ENCODE assay signal across 9 cellular contexts in the genomic region with DNA sequence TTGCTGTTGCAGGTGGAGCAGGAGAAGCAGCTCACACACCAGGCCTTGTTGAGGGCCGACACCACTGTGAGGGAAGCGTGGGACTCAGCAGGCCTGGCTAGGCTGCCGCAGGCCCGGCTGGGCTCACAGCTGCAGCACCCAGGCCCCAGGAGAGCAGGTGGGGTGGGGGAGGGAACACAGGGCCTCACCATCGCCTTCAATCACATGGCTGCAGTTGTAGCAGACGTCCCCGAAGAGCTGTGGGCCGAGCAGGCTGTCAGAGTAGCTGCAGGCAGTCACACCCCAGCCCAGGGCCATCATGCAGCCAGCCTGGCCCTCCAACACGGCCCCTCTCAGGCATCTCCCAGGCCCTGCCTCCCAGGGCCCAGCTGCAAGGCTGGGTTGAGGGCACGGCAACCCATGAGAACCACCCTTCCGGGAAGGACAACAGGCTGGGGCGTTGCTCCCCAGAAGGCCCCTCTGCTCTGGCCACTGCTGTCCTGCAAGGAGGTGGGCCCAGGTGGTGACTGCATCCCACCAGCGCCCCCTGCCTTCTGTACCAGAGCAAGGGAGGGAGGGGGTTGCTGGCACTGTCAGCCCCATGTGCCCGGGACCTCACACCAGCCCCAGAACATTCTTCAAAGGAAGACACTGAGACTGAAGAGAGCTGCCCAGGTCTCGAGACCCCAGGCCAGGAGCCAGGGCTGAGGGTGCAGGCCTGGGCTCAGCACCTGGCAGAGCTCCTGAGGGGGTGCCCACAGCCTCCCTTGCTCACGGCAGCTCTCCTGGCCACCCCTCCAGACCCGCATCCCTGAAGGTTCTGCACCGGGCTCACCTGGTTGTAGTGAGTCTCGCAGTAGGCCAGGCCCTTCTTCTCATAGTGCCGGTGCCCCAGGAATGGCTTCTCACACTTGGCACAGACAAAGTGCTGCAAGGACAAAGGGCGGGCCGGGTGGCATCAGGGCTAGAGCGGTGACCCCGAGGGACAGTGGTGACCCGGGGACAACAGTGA. TPM values are rescaled to one million over a fixed set of nuclear protein-coding genes. Genes with fewer than 3 reads are reported as not detected.
DNase-seq lines count a peak whose midpoint lies in the region; ATAC-seq lines count a peak whose summit lies in the region.
"Had no signal": no experiment of that assay in that cellular context is flagged by ENCODE, and none has a peak within 500 bp of the region (broad histone marks: within the 10 kb centered on the region; RNA-seq: fewer than 3 reads in every experiment).

No MANE protein-coding gene starts in this region.

- peak overlapping the region; percentile 75 for H3K4me3 Mint-ChIP-seq in activated naive CD4-positive, alpha-beta T cell treated with anti-CD3 and anti-CD28 coated beads, Interleukin-2, amount 10 ng/mL, durations not matched to agents 7 days and 5 days

- peak overlapping the region; percentile 86 for H3K27ac Mint-ChIP-seq in activated naive CD4-positive, alpha-beta T cell treated with anti-CD3 and anti-CD28 coated beads, Interleukin-2, amount 10 ng/mL, durations not matched to agents 7 days and 5 days

- CTCF ChIA-PET in activated naive CD4-positive, alpha-beta T cell treated with anti-CD3 and anti-CD28 coated beads, Interleukin-2, amount 10 ng/mL, durations not matched to agents 7 days and 5 days (lab: Charles Lee), result interaction anchor here (0.6 to 6.5 kb wide), 13 partner anchors 10 to 346 kb away, joined by 3 to 49 read pairs (median 4); partner anchors contain the start of genes ERCC3 and LIMS2

- peaks cover 9% of the 10 kb centered on the region for H3K36me3 Mint-ChIP-seq in activated naive CD4-positive, alpha-beta T cell treated with anti-CD3 and anti-CD28 coated beads, Interleukin-2, amount 10 ng/mL, durations not matched to agents 7 days and 5 days

- peaks cover 66% of the 10 kb centered on the region for H3K4me1 Mint-ChIP-seq in activated naive CD4-positive, alpha-beta T cell treated with anti-CD3 and anti-CD28 coated beads, Interleukin-2, amount 10 ng/mL, durations not matched to agents 7 days and 5 days

- H3K27me3 Mint-ChIP-seq in activated naive CD4-positive, alpha-beta T cell treated with anti-CD3 and anti-CD28 coated beads, Interleukin-2, amount 10 ng/mL, durations not matched to agents 7 days and 5 days, result peaks cover 4% of the 10 kb centered on the region

- peak; percentile 65 for DNase-seq in HT-29 (ENCODE audit: low spot score)
- peak; percentile 72 for DNase-seq in activated naive CD4-positive, alpha-beta T cell treated with anti-CD3 and anti-CD28 coated beads, Interleukin-2, amount 10 ng/mL, durations not matched to agents 7 days and 5 days
- peak; percentile 81 for DNase-seq in myocyte (ENCODE audit: low read depth)
- no peak for DNase-seq in NOMO-1 (lab: John Stamatoyannopoulos, UW; ENCODE audit: unreplicated experiment in 2 of 2)
- no peak for DNase-seq in activated gamma-delta T cell treated with Interleukin-2 at 50 U/mL for 16 hours
- no peak for DNase-seq in NCI-H1436 treated with DMSO at 0.1 percent for 48 hours (lab: John Stamatoyannopoulos, UW)
- DNase-seq in SIG-M5 (lab: John Stamatoyannopoulos, UW), result no peak

- ATAC-seq in GM18868 (IDR thresholded peaks at IDR 0.05; ENCODE audit: unreplicated experiment), result peak; percentile 67

- no peaks in the 10 kb centered on the region for H3K9me3 Mint-ChIP-seq in activated naive CD4-positive, alpha-beta T cell treated with anti-CD3 and anti-CD28 coated beads, Interleukin-2, amount 10 ng/mL, durations not matched to agents 7 days and 5 days

RNA-seq across cellular contexts. Expression of gene GPR17, which starts 5.6 kb away (rescaled TPM):
- total RNA-seq in HT-29 (2014; rRNA removed; shearing (Covaris generic)), result 0.21 and 0.64 TPM in 2 replicates
- not detected in 2 replicates for total RNA-seq in myocyte
- polyA plus RNA-seq in myocyte (2012), result 6.5 TPM
- total RNA-seq: thoracic aorta had no signal

RNA-seq across cellular contexts. Expression of gene LIMS2, which starts 35.0 kb away (rescaled TPM):
- 30.6 and 32.0 TPM in 2 replicates for total RNA-seq in HT-29 (2014; rRNA removed; shearing (Covaris generic))
- total RNA-seq in myocyte, result 6.9 and 8.8 TPM in 2 replicates
- 121 TPM for polyA plus RNA-seq in myocyte (2012)

Comparison
In these comparisons a context has a peak if more than half of its experiments do, and no peak if none do; other contexts are left out.
1. DNase-seq: peak in HT-29 (single experiment), activated naive CD4-positive, alpha-beta T cell treated with anti-CD3 and anti-CD28 coated beads, Interleukin-2, amount 10 ng/mL, durations not matched to agents 7 days and 5 days (single experiment) and myocyte (single experiment); none in NOMO-1 (0 of 2), activated gamma-delta T cell treated with Interleukin-2 at 50 U/mL for 16 hours (single experiment), NCI-H1436 treated with DMSO at 0.1 percent for 48 hours (single experiment) and SIG-M5 (single experiment).